ENCODE assay signal across 12 cellular contexts in the genomic region with DNA sequence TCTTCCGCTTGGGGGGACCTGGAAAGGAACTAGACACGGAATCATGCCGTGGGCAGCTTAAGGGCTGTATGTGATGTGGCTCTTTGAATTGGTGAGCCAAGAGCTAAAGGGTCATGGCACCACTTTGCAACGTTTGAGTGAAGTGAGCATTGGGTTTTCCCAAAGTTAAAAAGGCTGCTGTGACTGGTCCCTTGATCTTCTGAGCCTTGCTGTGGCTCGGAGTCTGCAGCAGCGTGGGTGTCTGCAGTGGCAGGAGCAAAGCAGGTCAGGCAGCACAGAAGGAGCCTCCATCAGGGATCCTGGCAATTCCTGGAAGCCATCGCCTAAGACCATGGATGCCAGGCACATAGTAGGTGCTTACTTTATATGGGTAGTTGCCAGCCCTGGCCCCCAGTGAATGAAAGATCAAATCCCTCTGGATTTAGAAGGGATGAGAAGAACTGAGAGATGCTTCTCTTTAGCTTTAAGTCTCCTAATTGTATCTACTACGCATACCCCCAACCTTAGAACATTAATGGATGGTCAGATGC. TPM values are rescaled to one million over a fixed set of nuclear protein-coding genes. Genes with fewer than 3 reads are reported as not detected.
DNase-seq lines count a peak whose midpoint lies in the region; ATAC-seq and TF ChIP-seq lines count a peak whose summit lies in the region.
"Had no signal": no experiment of that assay in that cellular context is flagged by ENCODE, and none has a peak within 500 bp of the region (broad histone marks: within the 10 kb centered on the region; RNA-seq: fewer than 3 reads in every experiment).

No MANE protein-coding gene starts in this region.

- peak overlapping the region; percentile 88 to 97 (median 96) for H3K4me3 Mint-ChIP-seq in brain

- no peak overlapping the region for H2BK120ac ChIP-seq in trophoblast cell (ENCODE audit: insufficient read depth, low read length, poor library complexity)

- H3K79me2 ChIP-seq in OCI-LY1 (ENCODE audit: insufficient read depth, low read length) = no peaks in the 10 kb centered on the region
- H3K79me2 ChIP-seq in trophoblast cell (ENCODE audit: control insufficient read depth, insufficient read depth, low read length, poor library complexity) = peaks cover 23% of the 10 kb centered on the region

- peak overlapping the region; percentile 26 for H3K4ac ChIP-seq in trophoblast cell (ENCODE audit: low read depth, low read length)

- H3K9me3 ChIP-seq in OCI-LY1 (ENCODE audit: low read length) = no peaks in the 10 kb centered on the region
- H3K9me3 ChIP-seq in trophoblast cell (ENCODE audit: insufficient read depth, low read depth, low read length) = no peaks in the 10 kb centered on the region
- H3K9me3 ChIP-seq: upper lobe of right lung had no signal

- peaks cover 0 to 2% (median 0%) of the 10 kb centered on the region in 5 experiments for H3K9me3 Mint-ChIP-seq in brain

- peaks cover 3% of the 10 kb centered on the region for H3K27me3 Mint-ChIP-seq in brain

- H2BK12ac ChIP-seq in trophoblast cell (ENCODE audit: low read length) = no peak overlapping the region

- H3K14ac ChIP-seq in trophoblast cell (ENCODE audit: low read length) = no peak overlapping the region

- H3K4me1 Mint-ChIP-seq in brain = peaks cover 42% of the 10 kb centered on the region

- no peak overlapping the region for H3K18ac ChIP-seq in trophoblast cell (ENCODE audit: low read length)

- peak overlapping the region in 2 of 5 experiments; percentile 59 to 64 for H3K27ac Mint-ChIP-seq in brain

- peak overlapping the region; percentile 11 for H4K91ac ChIP-seq in trophoblast cell (ENCODE audit: low read depth, low read length)

- H3K27ac ChIP-seq in OCI-LY1 (ENCODE audit: low read depth, low read length, poor library complexity, severe bottlenecking) (no peak overlapping the region), trophoblast cell (ENCODE audit: low read depth, low read length) (no peak overlapping the region)

- no peak overlapping the region for H2AK5ac ChIP-seq in trophoblast cell (ENCODE audit: low read length)

- DNase-seq in NCI-H82 (lab: John Stamatoyannopoulos, UW) (peak; percentile 52), NCI-H82 treated with DMSO at 0.1 percent for 48 hours (lab: John Stamatoyannopoulos, UW; ENCODE audit: unreplicated experiment) (no peak), trophoblast cell (no peak), kidney tubule cell (ENCODE audit: low spot score) (no peak)
- DNase-seq: 8988T, left ventricle myocardium superior, NCI-H1092 treated with DMSO at 0.1 percent for 48 hours, upper lobe of right lung had no signal

- H3K4me2 ChIP-seq in OCI-LY1 (ENCODE audit: low read length) = peak overlapping the region; percentile 100; the same call in 1 of the 2 replicates
- H3K4me2 ChIP-seq in trophoblast cell (ENCODE audit: low read length) = peak overlapping the region; percentile 98

- H3K79me1 ChIP-seq in trophoblast cell (ENCODE audit: low read length) = peaks cover 19% of the 10 kb centered on the region

- peaks cover 5% of the 10 kb centered on the region for H3K36me3 Mint-ChIP-seq in brain

- no peaks in the 10 kb centered on the region for H3F3A ChIP-seq in OCI-LY1 (ENCODE audit: insufficient read depth, low read length)

- no peak overlapping the region for H2BK5ac ChIP-seq in trophoblast cell (ENCODE audit: low read depth, low read length, poor library complexity)

- H3K9ac ChIP-seq in OCI-LY1 (ENCODE audit: low read length) = no peak overlapping the region
- H3K9ac ChIP-seq in trophoblast cell (ENCODE audit: low read length) = no peak overlapping the region

- no peak for TF ChIP-seq CTCF in OCI-LY1 (IDR thresholded peaks at IDR 0.05; ENCODE audit: low read length)
- no peak for TF ChIP-seq CTCF in brain (conservative IDR thresholded peaks at IDR 0.05)

- H2AFZ ChIP-seq in OCI-LY1 (ENCODE audit: low read length) (no peak overlapping the region), trophoblast cell (ENCODE audit: insufficient read depth, low read length, poor library complexity) (no peak overlapping the region)

- H3K9me2 ChIP-seq in OCI-LY1 (ENCODE audit: low read depth, low read length) = no peaks in the 10 kb centered on the region

- no peaks in the 10 kb centered on the region for H3K36me3 ChIP-seq in OCI-LY1 (ENCODE audit: insufficient read depth, low read length)
- no peaks in the 10 kb centered on the region for H3K36me3 ChIP-seq in trophoblast cell (ENCODE audit: control insufficient read depth in 1 of 2, insufficient read depth in 2 of 2, low read length in 2 of 2)
- H3K36me3 ChIP-seq: upper lobe of right lung had no signal

- no CpG with 5 or more reads among the region's 8 CpGs for WGBS in trophoblast cell (ENCODE audit: extremely low coverage, insufficient coverage, insufficient read length)

- no peak overlapping the region for H4K12ac ChIP-seq in trophoblast cell (ENCODE audit: low read depth, low read length)

- H4K8ac ChIP-seq in trophoblast cell (ENCODE audit: low read depth, low read length) = no peak overlapping the region

- H3K4me3 ChIP-seq in OCI-LY1 (ENCODE audit: low read depth, low read length, poor library complexity, severe bottlenecking) (peak overlapping the region; percentile 95), trophoblast cell (ENCODE audit: low read depth, low read length) (no peak overlapping the region)

- H3K27me3 ChIP-seq in OCI-LY1 (ENCODE audit: insufficient read depth, low read length) (no peaks in the 10 kb centered on the region), trophoblast cell (ENCODE audit: insufficient read depth, low read length) (no peaks in the 10 kb centered on the region)
- H3K27me3 ChIP-seq: upper lobe of right lung had no signal

- peaks cover 10% of the 10 kb centered on the region for H3K4me1 ChIP-seq in OCI-LY1 (ENCODE audit: insufficient read depth, low read length, severe bottlenecking)
- H3K4me1 ChIP-seq in trophoblast cell (ENCODE audit: control insufficient read depth in 1 of 2, insufficient read depth in 2 of 2, low read length in 2 of 2) = peaks cover 5 to 11% of the 10 kb centered on the region in 2 experiments

- no peak for ATAC-seq in activated CD4-positive, CD25-positive, alpha-beta regulatory T cell treated with anti-CD3 and anti-CD28 coated beads, Interleukin-2, amount 50 U/mL, for 24 hours
- ATAC-seq in GM18867 (IDR thresholded peaks at IDR 0.05; ENCODE audit: unreplicated experiment) = no peak
- ATAC-seq: left ventricle myocardium superior, upper lobe of right lung had no signal

- H3K23ac ChIP-seq in trophoblast cell (ENCODE audit: low read length) = no peak overlapping the region

- H4K20me1 ChIP-seq in OCI-LY1 (ENCODE audit: insufficient read depth, low read length) = no peaks in the 10 kb centered on the region

RNA-seq across cellular contexts. Expression of a gene that starts 1.8 kb away (rescaled TPM):
- 53.7 TPM for polyA plus RNA-seq in brain (ENCODE audit: insufficient read depth, low read depth, low replicate concordance)
- 69.5 and 72.9 TPM in 2 replicates for polyA plus RNA-seq in trophoblast cell (2013)
